In genomic region chr12:90945070-90945649, GRCh38 we compare ENCODE assay signal across 8 cellular contexts. TPM values are rescaled to one million over a fixed set of nuclear protein-coding genes. Genes with fewer than 3 reads are reported as not detected.
DNase-seq lines count a peak whose midpoint lies in the region; ATAC-seq and TF ChIP-seq lines count a peak whose summit lies in the region.

No MANE protein-coding gene starts in this region.

- H3K4me3 ChIP-seq in heart right ventricle (no peak overlapping the region), astrocyte of the spinal cord (ENCODE audit: low read depth, low read length) (no peak overlapping the region)

- intact Hi-C loops in heart right ventricle (cut with DNase I) (no loop called here), cardiac septum (cut with DNase I) (no loop called here)

- no peak for DNase-seq in heart right ventricle
- no peak for DNase-seq in cardiac septum (ENCODE audit: low spot score)
- peak; percentile 31 to 41 for DNase-seq in NCI-H2081 (lab: John Stamatoyannopoulos, UW)
- DNase-seq in astrocyte of the spinal cord (ENCODE audit: low read depth, low spot score) = peak; percentile 52
- peak; percentile 44 to 49 for DNase-seq in lung microvascular endothelial cell (ENCODE audit: low read depth in 2 of 2)
- no peak for DNase-seq in activated naive CD4-positive, alpha-beta T cell treated with anti-CD3 and anti-CD28 coated beads, Interleukin-2, amount 50 U/mL, for 16 hours
- no peak for DNase-seq in retina

- in situ Hi-C loops in astrocyte of the spinal cord (cut with HindIII; ENCODE audit: low sequenced_read_pairs) = no loop called here

- no peaks in the 10 kb centered on the region for H3K9me3 ChIP-seq in heart right ventricle

- ATAC-seq in heart right ventricle (no peak), HG02759 (IDR thresholded peaks at IDR 0.05; ENCODE audit: unreplicated experiment) (peak; percentile 66)

- H3K4me1 ChIP-seq in heart right ventricle = no peaks in the 10 kb centered on the region

- WGBS in heart right ventricle, 2 donors = 28 to 37% methylated on average over 1 of the region's 1 CpG

- no peak overlapping the region for H3K27ac ChIP-seq in heart right ventricle

- TF ChIP-seq CTCF in heart right ventricle (IDR thresholded peaks at IDR 0.05) (peak in 7 of 9 donors; percentile 36 to 66 (median 55)), astrocyte of the spinal cord (IDR thresholded peaks at IDR 0.05; ENCODE audit: low read depth, low read length) (peak; percentile 39)

- no peaks in the 10 kb centered on the region for H3K36me3 ChIP-seq in heart right ventricle

- no peaks in the 10 kb centered on the region for H3K27me3 ChIP-seq in heart right ventricle

RNA-seq across cellular contexts. Expression of gene CCER1, which starts 9.8 kb away (rescaled TPM):
- total RNA-seq in heart right ventricle (not detected), cardiac septum (not detected), lung microvascular endothelial cell (not detected in 2 replicates)
- not detected for polyA plus RNA-seq in heart right ventricle

RNA-seq across cellular contexts. Expression of gene EPYC, which starts 59.6 kb away (rescaled TPM):
- total RNA-seq in heart right ventricle = not detected
- not detected for polyA plus RNA-seq in heart right ventricle
- not detected for total RNA-seq in cardiac septum
- total RNA-seq in lung microvascular endothelial cell = not detected in 2 replicates

Comparison
In these comparisons a context has a peak if more than half of its experiments do, and no peak if none do; other contexts are left out.
1. DNase-seq: peak in NCI-H2081 (2 of 2), astrocyte of the spinal cord (single experiment) and lung microvascular endothelial cell (2 of 2); none in heart right ventricle (0 of 2), cardiac septum (single experiment), activated naive CD4-positive, alpha-beta T cell treated with anti-CD3 and anti-CD28 coated beads, Interleukin-2, amount 50 U/mL, for 16 hours (single experiment) and retina (single experiment).